Comparison of ENCODE assay signal across 19 cellular contexts in the genomic region with DNA sequence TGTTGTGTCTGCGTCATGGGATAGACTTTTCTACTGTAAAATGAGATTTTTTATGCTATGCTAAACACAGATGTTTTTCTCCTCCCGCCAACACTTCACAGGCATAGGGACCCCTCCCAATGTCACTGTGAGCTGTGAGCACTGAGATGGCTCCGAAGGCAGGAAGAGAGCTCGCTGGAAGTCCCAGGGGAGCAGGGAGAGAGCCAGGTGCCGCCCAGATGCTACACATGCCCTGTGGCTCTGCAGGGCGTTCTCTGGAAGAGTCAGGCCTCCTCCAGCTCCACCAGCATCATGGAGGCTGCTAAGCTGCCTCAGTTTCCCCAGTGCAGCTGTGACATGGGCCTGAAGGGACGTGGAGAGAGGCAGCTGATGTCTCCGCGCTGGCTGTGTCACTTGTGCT.
DNase-seq lines count a peak whose midpoint lies in the region; ATAC-seq, FAIRE-seq and TF ChIP-seq lines count a peak whose summit lies in the region.
"Had no signal": no experiment of that assay in that cellular context is flagged by ENCODE, and none has a peak within 500 bp of the region (broad histone marks: within the 10 kb centered on the region; RNA-seq: fewer than 3 reads in every experiment).

No MANE protein-coding gene starts in this region.

- H3K4me1 Mint-ChIP-seq in CD14-positive monocyte, result peaks cover 3% of the 10 kb centered on the region
- no peaks in the 10 kb centered on the region for H3K4me1 Mint-ChIP-seq in activated naive CD4-positive, alpha-beta T cell treated with anti-CD3 and anti-CD28 coated beads for 36 hours (ENCODE audit: low read depth)

- H3K4me1 ChIP-seq in kidney (ENCODE audit: control insufficient read depth in 1 of 2, insufficient read depth in 1 of 2, low read depth in 1 of 2, low read length in 2 of 2) (no peaks in the 10 kb centered on the region), smooth muscle cell (ENCODE audit: low read depth) (peaks cover 12% of the 10 kb centered on the region)
- H3K4me1 ChIP-seq: SJCRH30 had no signal

- no peak for ATAC-seq in sciatic nerve
- ATAC-seq: CD8-positive, alpha-beta T cell; HCT116; PC-3 had no signal

- peaks cover 0 to 9% (median 6%) of the 10 kb centered on the region in 7 donors for H3K9me3 Mint-ChIP-seq in CD14-positive monocyte
- H3K9me3 Mint-ChIP-seq in activated naive CD4-positive, alpha-beta T cell treated with anti-CD3 and anti-CD28 coated beads for 36 hours, result no peaks in the 10 kb centered on the region
- H3K9me3 Mint-ChIP-seq: CD8-positive, alpha-beta T cell had no signal

- H3K4me3 ChIP-seq in kidney (ENCODE audit: low read length in 2 of 2), result no peak overlapping the region
- H3K4me3 ChIP-seq in smooth muscle cell, result no peak overlapping the region
- no peak overlapping the region for H3K4me3 ChIP-seq in foreskin fibroblast (ENCODE audit: low read depth in 1 of 2, low read length in 2 of 2)
- H3K4me3 ChIP-seq: GM23248, SJCRH30 had no signal

- H3K27me3 ChIP-seq in smooth muscle cell (ENCODE audit: low read depth), result no peaks in the 10 kb centered on the region

- H3K36me3 ChIP-seq in kidney (ENCODE audit: control insufficient read depth in 1 of 2, insufficient read depth in 2 of 2, low read length in 2 of 2) (no peaks in the 10 kb centered on the region), smooth muscle cell (ENCODE audit: low read depth) (no peaks in the 10 kb centered on the region)
- H3K36me3 ChIP-seq: SJCRH30 had no signal

- no peak for FAIRE-seq in kidney (lab: Jason Lieb, UNC)
- FAIRE-seq: G401.6 had no signal

- TF ChIP-seq CTCF in CD14-positive monocyte (IDR thresholded peaks at IDR 0.05), result no peak
- TF ChIP-seq CTCF in kidney (IDR thresholded peaks at IDR 0.05; ENCODE audit: borderline replicate concordance, extremely low read depth, insufficient read depth), result no peak
- no peak for TF ChIP-seq CTCF in smooth muscle cell (IDR thresholded peaks at IDR 0.05; ENCODE audit: borderline replicate concordance, insufficient read depth, poor library complexity, severe bottlenecking)
- no peak for TF ChIP-seq CTCF in foreskin fibroblast (IDR thresholded peaks at IDR 0.05; ENCODE audit: low read depth, low read length)

- no peak overlapping the region for H3K27ac Mint-ChIP-seq in CD14-positive monocyte
- H3K27ac Mint-ChIP-seq in activated naive CD4-positive, alpha-beta T cell treated with anti-CD3 and anti-CD28 coated beads for 36 hours, result no peak overlapping the region
- H3K27ac Mint-ChIP-seq: CD8-positive, alpha-beta T cell had no signal

- WGBS in smooth muscle cell (ENCODE audit: low lambda C conversion rate), result 60% methylated on average over 9 of the region's 9 CpGs

- H3K4me3 Mint-ChIP-seq in CD14-positive monocyte, result no peak overlapping the region
- H3K4me3 Mint-ChIP-seq in activated naive CD4-positive, alpha-beta T cell treated with anti-CD3 and anti-CD28 coated beads for 36 hours, result no peak overlapping the region
- H3K4me3 Mint-ChIP-seq: CD8-positive, alpha-beta T cell had no signal

- peaks cover 4 to 5% (median 4%) of the 10 kb centered on the region in 3 donors for H3K27me3 Mint-ChIP-seq in CD14-positive monocyte (ENCODE audit: low read depth in 3 of 3)
- H3K27me3 Mint-ChIP-seq in activated naive CD4-positive, alpha-beta T cell treated with anti-CD3 and anti-CD28 coated beads for 36 hours (ENCODE audit: low read depth), result no peaks in the 10 kb centered on the region

- DNase-seq in CD14-positive monocyte (ENCODE audit: low spot score), result peak; percentile 10
- DNase-seq in NCI-H2171 treated with DMSO at 0.1 percent for 48 hours (lab: John Stamatoyannopoulos, UW), result peak; percentile 80
- DNase-seq in kidney, result peak; percentile 39
- no peak for DNase-seq in smooth muscle cell (lab: John Stamatoyannopoulos, UW; ENCODE audit: unreplicated experiment)
- DNase-seq in sciatic nerve (ENCODE audit: low spot score), result no peak
- no peak for DNase-seq in foreskin fibroblast
- DNase-seq in activated naive CD4-positive, alpha-beta T cell treated with anti-CD3 and anti-CD28 coated beads for 36 hours, result no peak
- DNase-seq: ACHN; AML-193; CD8-positive, alpha-beta T cell; DMS79; NCI-H1417; NCI-H2029; PC-3; SJCRH30 had no signal

- no peak overlapping the region for H2AFZ ChIP-seq in smooth muscle cell (ENCODE audit: low read depth)
- H2AFZ ChIP-seq: GM23248 had no signal

- no peaks in the 10 kb centered on the region for H3K79me2 ChIP-seq in smooth muscle cell (ENCODE audit: low read depth)

- H3K4me2 ChIP-seq in smooth muscle cell, result peak overlapping the region; percentile 43

- CTCF ChIA-PET in activated naive CD4-positive, alpha-beta T cell treated with anti-CD3 and anti-CD28 coated beads for 36 hours (lab: Charles Lee), result interaction anchor here (0.6 kb wide), 1 partner anchor 72 kb away, joined by 3 read pairs; no protein-coding TSS in a partner anchor

- H3K9me3 ChIP-seq in kidney (ENCODE audit: control insufficient read depth in 1 of 2, low read length in 2 of 2) (no peaks in the 10 kb centered on the region), smooth muscle cell (replicated peaks; ENCODE audit: low read depth) (no peaks in the 10 kb centered on the region)
- H3K9me3 ChIP-seq: SJCRH30 had no signal

- intact Hi-C loops in CD14-positive monocyte (cut with micrococcal nuclease) (no loop called here), kidney (cut with DNase I) (no loop called here), sciatic nerve (cut with DNase I) (no loop called here)
- intact Hi-C loops in activated naive CD4-positive, alpha-beta T cell treated with anti-CD3 and anti-CD28 coated beads for 36 hours (cut with micrococcal nuclease), result no loop called here

- H3F3A ChIP-seq in smooth muscle cell (ENCODE audit: low read depth), result peaks cover 8% of the 10 kb centered on the region

- H3K9ac ChIP-seq in kidney (ENCODE audit: low read length in 2 of 2) (no peak overlapping the region), smooth muscle cell (ENCODE audit: low read depth) (no peak overlapping the region)
- H3K9ac ChIP-seq: GM23248 had no signal

- no peaks in the 10 kb centered on the region for H4K20me1 ChIP-seq in smooth muscle cell (ENCODE audit: low read depth)

- H3K27ac ChIP-seq in kidney (ENCODE audit: low read depth in 2 of 2, low read length in 2 of 2) (no peak overlapping the region), smooth muscle cell (ENCODE audit: low read depth) (peak overlapping the region; percentile 49)
- H3K27ac ChIP-seq: GM23248, RWPE1, SJCRH30 had no signal

- H3K36me3 Mint-ChIP-seq in CD14-positive monocyte, result no peaks in the 10 kb centered on the region
- H3K36me3 Mint-ChIP-seq in activated naive CD4-positive, alpha-beta T cell treated with anti-CD3 and anti-CD28 coated beads for 36 hours (ENCODE audit: low read depth), result no peaks in the 10 kb centered on the region
- H3K36me3 Mint-ChIP-seq: CD8-positive, alpha-beta T cell had no signal

Comparison
In these comparisons a context has a peak if more than half of its experiments do, and no peak if none do; other contexts are left out.
1. DNase-seq: peak in CD14-positive monocyte (single experiment), NCI-H2171 treated with DMSO at 0.1 percent for 48 hours (single experiment) and kidney (single experiment); none in smooth muscle cell (single experiment), sciatic nerve (single experiment), foreskin fibroblast (0 of 2) and activated naive CD4-positive, alpha-beta T cell treated with anti-CD3 and anti-CD28 coated beads for 36 hours (single experiment).